12 cellular contexts compared by ENCODE assay signal in genomic region chr1:84834419-84835064, GRCh38. TPM values are rescaled to one million over a fixed set of nuclear protein-coding genes. Genes with fewer than 3 reads are reported as not detected.
A peak's percentile ranks its signal among the peaks of the same experiment; 100 is the strongest.
DNase-seq lines count a peak whose midpoint lies in the region; ATAC-seq and FAIRE-seq lines count a peak whose summit lies in the region.
"Had no signal": no experiment of that assay in that cellular context is flagged by ENCODE, and none has a peak within 500 bp of the region (broad histone marks: within the 10 kb centered on the region; RNA-seq: fewer than 3 reads in every experiment).

No MANE protein-coding gene starts in this region.

- no peak for FAIRE-seq in urothelium cell line (lab: Jason Lieb, UNC)

- in situ Hi-C loops in KBM-7 (cut with MboI; ENCODE audit: low pct_unique_long_range_greater_than_20kb, low sequenced_read_pairs), result no loop called here

- H3K4me1 Mint-ChIP-seq in activated CD8-positive, alpha-beta memory T cell treated with anti-CD3 and anti-CD28 coated beads, Interleukin-2, amount 10 ng/mL, durations not matched to agents 7 days and 5 days, result peaks cover 9% of the 10 kb centered on the region
- peaks cover 3% of the 10 kb centered on the region for H3K4me1 Mint-ChIP-seq in activated T-helper 17 cell treated with anti-CD3 and anti-CD28 coated beads, Interleukin-2, amount 50 U/mL, for 72 hours
- H3K4me1 Mint-ChIP-seq: activated B cell treated with CpG ODN at 0.5 μM for 24 hours, nephron had no signal

- no peak overlapping the region for H3K4me3 Mint-ChIP-seq in activated CD8-positive, alpha-beta memory T cell treated with anti-CD3 and anti-CD28 coated beads, Interleukin-2, amount 10 ng/mL, durations not matched to agents 7 days and 5 days
- H3K4me3 Mint-ChIP-seq in activated T-helper 17 cell treated with anti-CD3 and anti-CD28 coated beads, Interleukin-2, amount 50 U/mL, for 72 hours, result no peak overlapping the region
- H3K4me3 Mint-ChIP-seq: activated B cell treated with CpG ODN at 0.5 μM for 24 hours; dendritic cell treated with granulocyte-macrophage colony-stimulating factor and Interleukin-4, amounts not matched to agents 40 ng/mL and 50 ng/mL, for 4 days; nephron had no signal

- DNase-seq in activated CD8-positive, alpha-beta memory T cell treated with anti-CD3 and anti-CD28 coated beads, Interleukin-2, amount 10 ng/mL, durations not matched to agents 7 days and 5 days, result no peak
- DNase-seq in activated CD8-positive, alpha-beta memory T cell treated with anti-CD3 and anti-CD28 coated beads, Interleukin-2, amount 50 U/mL, for 48 hours, result no peak
- peak; percentile 10 for DNase-seq in fibroblast of the conjunctiva (ENCODE audit: low read depth)
- peak; percentile 30 for DNase-seq in urothelium cell line (ENCODE audit: low spot score)
- DNase-seq in KBM-7, result no peak
- no peak for DNase-seq in NCI-H748 treated with DMSO at 0.1 percent for 48 hours (lab: John Stamatoyannopoulos, UW)
- DNase-seq: activated B cell treated with CpG ODN at 0.5 μM for 24 hours, NCI-H1048 had no signal

- no peaks in the 10 kb centered on the region for H3K9me3 Mint-ChIP-seq in activated CD8-positive, alpha-beta memory T cell treated with anti-CD3 and anti-CD28 coated beads, Interleukin-2, amount 10 ng/mL, durations not matched to agents 7 days and 5 days (ENCODE audit: low read depth)
- no peaks in the 10 kb centered on the region for H3K9me3 Mint-ChIP-seq in activated T-helper 17 cell treated with anti-CD3 and anti-CD28 coated beads, Interleukin-2, amount 50 U/mL, for 72 hours
- H3K9me3 Mint-ChIP-seq: activated B cell treated with CpG ODN at 0.5 μM for 24 hours; dendritic cell treated with granulocyte-macrophage colony-stimulating factor and Interleukin-4, amounts not matched to agents 40 ng/mL and 50 ng/mL, for 4 days; nephron had no signal

- no peak overlapping the region for H3K27ac Mint-ChIP-seq in activated CD8-positive, alpha-beta memory T cell treated with anti-CD3 and anti-CD28 coated beads, Interleukin-2, amount 10 ng/mL, durations not matched to agents 7 days and 5 days
- H3K27ac Mint-ChIP-seq in activated T-helper 17 cell treated with anti-CD3 and anti-CD28 coated beads, Interleukin-2, amount 50 U/mL, for 72 hours, result no peak overlapping the region
- H3K27ac Mint-ChIP-seq: activated B cell treated with CpG ODN at 0.5 μM for 24 hours; dendritic cell treated with granulocyte-macrophage colony-stimulating factor and Interleukin-4, amounts not matched to agents 40 ng/mL and 50 ng/mL, for 4 days; nephron had no signal

- H3K27me3 Mint-ChIP-seq in activated CD8-positive, alpha-beta memory T cell treated with anti-CD3 and anti-CD28 coated beads, Interleukin-2, amount 10 ng/mL, durations not matched to agents 7 days and 5 days, result peaks cover 2% of the 10 kb centered on the region
- peaks cover 10% of the 10 kb centered on the region for H3K27me3 Mint-ChIP-seq in activated T-helper 17 cell treated with anti-CD3 and anti-CD28 coated beads, Interleukin-2, amount 50 U/mL, for 72 hours
- H3K27me3 Mint-ChIP-seq: dendritic cell treated with granulocyte-macrophage colony-stimulating factor and Interleukin-4, amounts not matched to agents 40 ng/mL and 50 ng/mL, for 4 days had no signal

- ATAC-seq in activated CD8-positive, alpha-beta memory T cell treated with anti-CD3 and anti-CD28 coated beads, Interleukin-2, amount 10 ng/mL, durations not matched to agents 7 days and 5 days, result peak; percentile 30
- peak; percentile 26 for ATAC-seq in activated T-helper 17 cell treated with anti-CD3 and anti-CD28 coated beads, Interleukin-2, amount 50 U/mL, for 72 hours (replicated peaks)
- ATAC-seq in HG03520 (IDR thresholded peaks at IDR 0.05; ENCODE audit: unreplicated experiment), result no peak

- H3K36me3 Mint-ChIP-seq in activated CD8-positive, alpha-beta memory T cell treated with anti-CD3 and anti-CD28 coated beads, Interleukin-2, amount 10 ng/mL, durations not matched to agents 7 days and 5 days, result peaks cover 3% of the 10 kb centered on the region
- no peaks in the 10 kb centered on the region for H3K36me3 Mint-ChIP-seq in activated T-helper 17 cell treated with anti-CD3 and anti-CD28 coated beads, Interleukin-2, amount 50 U/mL, for 72 hours (ENCODE audit: low read depth)

- CTCF ChIA-PET in activated CD8-positive, alpha-beta memory T cell treated with anti-CD3 and anti-CD28 coated beads, Interleukin-2, amount 10 ng/mL, durations not matched to agents 7 days and 5 days (lab: Charles Lee), result no interaction called here

RNA-seq across cellular contexts. Expression of gene LPAR3, which starts 58.5 kb away (rescaled TPM):
- total RNA-seq in activated CD8-positive, alpha-beta memory T cell treated with anti-CD3 and anti-CD28 coated beads, Interleukin-2, amount 10 ng/mL, durations not matched to agents 7 days and 5 days, result under 1 TPM; 0.37 to 0.47 TPM
- total RNA-seq in activated T-helper 17 cell treated with anti-CD3 and anti-CD28 coated beads, Interleukin-2, amount 50 U/mL, for 72 hours, result 1 to 10 TPM in 1 of 2 donors, not detected in 1; 1.1 TPM

Comparison
In these comparisons a context has a peak if more than half of its experiments do, and no peak if none do; other contexts are left out.
1. DNase-seq: peak in fibroblast of the conjunctiva (single experiment) and urothelium cell line (single experiment); none in activated CD8-positive, alpha-beta memory T cell treated with anti-CD3 and anti-CD28 coated beads, Interleukin-2, amount 10 ng/mL, durations not matched to agents 7 days and 5 days (single experiment), activated CD8-positive, alpha-beta memory T cell treated with anti-CD3 and anti-CD28 coated beads, Interleukin-2, amount 50 U/mL, for 48 hours (single experiment), KBM-7 (single experiment) and NCI-H748 treated with DMSO at 0.1 percent for 48 hours (single experiment).